ENCODE assay signal across 1 cellular context in genomic region chr19:12784871-12785430, GRCh38.
TF ChIP-seq lines count a peak whose summit lies in the region.

No MANE protein-coding gene starts in this region.

TF ChIP-seq in K562, 482 proteins besides CTCF, POLR2A, EP300 and RAD21 (continued from another document and continues in another):
- no peak; the same call in 1 of the 2 replicates for TF ChIP-seq HINFP (tag; conservative IDR thresholded peaks at IDR 0.05; ENCODE audit: low read depth)
- TF ChIP-seq ILK (tag; IDR thresholded peaks at IDR 0.05; ENCODE audit: borderline replicate concordance, low read depth): no peak
- no peak for TF ChIP-seq ZNF431 (CRISPR knock-in tag; IDR thresholded peaks at IDR 0.05)
- no peak for TF ChIP-seq L3MBTL2 (IDR thresholded peaks at IDR 0.05)
- TF ChIP-seq ESRRB (CRISPR knock-in tag; IDR thresholded peaks at IDR 0.05; ENCODE audit: borderline replicate concordance): no peak
- TF ChIP-seq, protein P1, sequence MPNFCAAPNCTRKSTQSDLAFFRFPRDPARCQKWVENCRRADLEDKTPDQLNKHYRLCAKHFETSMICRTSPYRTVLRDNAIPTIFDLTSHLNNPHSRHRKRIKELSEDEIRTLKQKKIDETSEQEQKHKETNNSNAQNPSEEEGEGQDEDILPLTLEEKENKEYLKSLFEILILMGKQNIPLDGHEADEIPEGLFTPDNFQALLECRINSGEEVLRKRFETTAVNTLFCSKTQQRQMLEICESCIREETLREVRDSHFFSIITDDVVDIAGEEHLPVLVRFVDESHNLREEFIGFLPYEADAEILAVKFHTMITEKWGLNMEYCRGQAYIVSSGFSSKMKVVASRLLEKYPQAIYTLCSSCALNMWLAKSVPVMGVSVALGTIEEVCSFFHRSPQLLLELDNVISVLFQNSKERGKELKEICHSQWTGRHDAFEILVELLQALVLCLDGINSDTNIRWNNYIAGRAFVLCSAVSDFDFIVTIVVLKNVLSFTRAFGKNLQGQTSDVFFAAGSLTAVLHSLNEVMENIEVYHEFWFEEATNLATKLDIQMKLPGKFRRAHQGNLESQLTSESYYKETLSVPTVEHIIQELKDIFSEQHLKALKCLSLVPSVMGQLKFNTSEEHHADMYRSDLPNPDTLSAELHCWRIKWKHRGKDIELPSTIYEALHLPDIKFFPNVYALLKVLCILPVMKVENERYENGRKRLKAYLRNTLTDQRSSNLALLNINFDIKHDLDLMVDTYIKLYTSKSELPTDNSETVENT (CRISPR knock-in tag; IDR thresholded peaks at IDR 0.05): no peak
- TF ChIP-seq HDAC1 (IDR thresholded peaks at IDR 0.05): no peak
- TF ChIP-seq, protein P2, sequence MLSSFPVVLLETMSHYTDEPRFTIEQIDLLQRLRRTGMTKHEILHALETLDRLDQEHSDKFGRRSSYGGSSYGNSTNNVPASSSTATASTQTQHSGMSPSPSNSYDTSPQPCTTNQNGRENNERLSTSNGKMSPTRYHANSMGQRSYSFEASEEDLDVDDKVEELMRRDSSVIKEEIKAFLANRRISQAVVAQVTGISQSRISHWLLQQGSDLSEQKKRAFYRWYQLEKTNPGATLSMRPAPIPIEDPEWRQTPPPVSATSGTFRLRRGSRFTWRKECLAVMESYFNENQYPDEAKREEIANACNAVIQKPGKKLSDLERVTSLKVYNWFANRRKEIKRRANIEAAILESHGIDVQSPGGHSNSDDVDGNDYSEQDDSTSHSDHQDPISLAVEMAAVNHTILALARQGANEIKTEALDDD (IDR thresholded peaks at IDR 0.05): no peak
- TF ChIP-seq NFIX (CRISPR knock-in tag; IDR thresholded peaks at IDR 0.05; ENCODE audit: low read depth): no peak
- no peak for TF ChIP-seq RBM34 (IDR thresholded peaks at IDR 0.05; ENCODE audit: borderline replicate concordance, insufficient read depth, low read length)
- TF ChIP-seq, protein P3, sequence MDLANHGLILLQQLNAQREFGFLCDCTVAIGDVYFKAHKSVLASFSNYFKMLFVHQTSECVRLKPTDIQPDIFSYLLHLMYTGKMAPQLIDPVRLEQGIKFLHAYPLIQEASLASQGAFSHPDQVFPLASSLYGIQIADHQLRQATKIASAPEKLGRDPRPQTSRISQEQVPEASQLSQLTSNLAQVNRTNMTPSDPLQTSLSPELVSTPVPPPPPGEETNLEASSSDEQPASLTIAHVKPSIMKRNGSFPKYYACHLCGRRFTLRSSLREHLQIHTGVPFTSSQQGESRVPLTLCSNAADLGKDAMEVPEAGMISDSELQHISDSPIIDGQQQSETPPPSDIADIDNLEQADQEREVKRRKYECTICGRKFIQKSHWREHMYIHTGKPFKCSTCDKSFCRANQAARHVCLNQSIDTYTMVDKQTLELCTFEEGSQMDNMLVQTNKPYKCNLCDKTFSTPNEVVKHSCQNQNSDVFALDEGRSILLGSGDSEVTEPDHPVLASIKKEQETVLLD (IDR thresholded peaks at IDR 0.05): 0 out of 2 replicates have a peak, but pooled peaks have one; percentile 7
- TF ChIP-seq ZBTB12 (CRISPR knock-in tag; IDR thresholded peaks at IDR 0.05): no peak
- TF ChIP-seq NKRF (IDR thresholded peaks at IDR 0.05; ENCODE audit: borderline replicate concordance): peak; percentile 35; the same call in 1 of the 2 replicates
- TF ChIP-seq GATAD2B (IDR thresholded peaks at IDR 0.05; ENCODE audit: borderline replicate concordance): no peak
- TF ChIP-seq TCFL5 (CRISPR knock-in tag; conservative IDR thresholded peaks at IDR 0.05): no peak
- TF ChIP-seq, protein P4, sequence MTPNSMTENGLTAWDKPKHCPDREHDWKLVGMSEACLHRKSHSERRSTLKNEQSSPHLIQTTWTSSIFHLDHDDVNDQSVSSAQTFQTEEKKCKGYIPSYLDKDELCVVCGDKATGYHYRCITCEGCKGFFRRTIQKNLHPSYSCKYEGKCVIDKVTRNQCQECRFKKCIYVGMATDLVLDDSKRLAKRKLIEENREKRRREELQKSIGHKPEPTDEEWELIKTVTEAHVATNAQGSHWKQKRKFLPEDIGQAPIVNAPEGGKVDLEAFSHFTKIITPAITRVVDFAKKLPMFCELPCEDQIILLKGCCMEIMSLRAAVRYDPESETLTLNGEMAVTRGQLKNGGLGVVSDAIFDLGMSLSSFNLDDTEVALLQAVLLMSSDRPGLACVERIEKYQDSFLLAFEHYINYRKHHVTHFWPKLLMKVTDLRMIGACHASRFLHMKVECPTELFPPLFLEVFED (CRISPR knock-in tag; conservative IDR thresholded peaks at IDR 0.05): peak; percentile 90
- TF ChIP-seq CBFB (CRISPR knock-in tag; IDR thresholded peaks at IDR 0.05): no peak
- no peak for TF ChIP-seq SRSF1 (IDR thresholded peaks at IDR 0.05; ENCODE audit: low read depth, low read length)
- no peak for TF ChIP-seq POLR3A (IDR thresholded peaks at IDR 0.05; ENCODE audit: borderline replicate concordance, extremely low read depth, insufficient read depth, insufficient read length)
- TF ChIP-seq LARP7 (IDR thresholded peaks at IDR 0.05): peak; percentile 75; the same call in 1 of the 2 replicates
- no peak for TF ChIP-seq DMBX1 (CRISPR knock-in tag; IDR thresholded peaks at IDR 0.05; ENCODE audit: borderline replicate concordance)
- TF ChIP-seq ELK3 (CRISPR knock-in tag; IDR thresholded peaks at IDR 0.05): no peak
- no peak for TF ChIP-seq DLX4 (CRISPR knock-in tag; IDR thresholded peaks at IDR 0.05)
- 0 out of 2 replicates have a peak, but pooled peaks have one; percentile 6 for TF ChIP-seq ZKSCAN8 (CRISPR knock-in tag; IDR thresholded peaks at IDR 0.05)
- no peak for TF ChIP-seq KLF6 (CRISPR knock-in tag; IDR thresholded peaks at IDR 0.05; ENCODE audit: borderline replicate concordance)
- no peak for TF ChIP-seq ZNF586 (CRISPR knock-in tag; conservative IDR thresholded peaks at IDR 0.05)
- TF ChIP-seq CREM (IDR thresholded peaks at IDR 0.05; ENCODE audit: low read depth): no peak
- TF ChIP-seq ZNF384 (IDR thresholded peaks at IDR 0.05; ENCODE audit: low read depth, low read length): no peak
- TF ChIP-seq OTX1 (CRISPR knock-in tag; IDR thresholded peaks at IDR 0.05): peak; percentile 77; the same call in 1 of the 2 replicates
- TF ChIP-seq, protein P5, sequence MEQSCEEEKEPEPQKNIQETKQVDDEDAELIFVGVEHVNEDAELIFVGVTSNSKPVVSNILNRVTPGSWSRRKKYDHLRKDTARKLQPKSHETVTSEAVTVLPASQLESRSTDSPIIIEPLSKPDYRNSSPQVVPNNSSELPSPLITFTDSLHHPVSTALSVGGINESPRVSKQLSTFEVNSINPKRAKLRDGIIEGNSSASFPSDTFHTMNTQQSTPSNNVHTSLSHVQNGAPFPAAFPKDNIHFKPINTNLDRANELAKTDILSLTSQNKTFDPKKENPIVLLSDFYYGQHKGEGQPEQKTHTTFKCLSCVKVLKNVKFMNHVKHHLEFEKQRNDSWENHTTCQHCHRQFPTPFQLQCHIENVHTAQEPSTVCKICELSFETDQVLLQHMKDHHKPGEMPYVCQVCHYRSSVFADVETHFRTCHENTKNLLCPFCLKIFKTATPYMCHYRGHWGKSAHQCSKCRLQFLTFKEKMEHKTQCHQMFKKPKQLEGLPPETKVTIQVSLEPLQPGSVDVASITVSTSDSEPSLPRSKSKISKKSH (CRISPR knock-in tag; IDR thresholded peaks at IDR 0.05): no peak
- no peak for TF ChIP-seq ATF1 (CRISPR knock-in tag; IDR thresholded peaks at IDR 0.05)
- 0 out of 2 replicates have a peak, but pooled peaks have one; percentile 30 for TF ChIP-seq ATF1 (tag; IDR thresholded peaks at IDR 0.05)
- peak; percentile 56; the same call in 1 of the 2 replicates for TF ChIP-seq SMARCA5 (IDR thresholded peaks at IDR 0.05)
- TF ChIP-seq CSDE1 (IDR thresholded peaks at IDR 0.05): no peak
- no peak; the same call in 1 of the 2 replicates for TF ChIP-seq GATA2 (CRISPR knock-in tag; IDR thresholded peaks at IDR 0.05)
- TF ChIP-seq ZNF740 (CRISPR knock-in tag; IDR thresholded peaks at IDR 0.05): no peak
- 0 out of 4 replicates have a peak, but pooled peaks of 1 of the 2 experiments have one; percentile 29 for TF ChIP-seq ZNF740 (tag; IDR thresholded peaks at IDR 0.05)
- TF ChIP-seq SMARCE1 (IDR thresholded peaks at IDR 0.05): no peak
- no peak for TF ChIP-seq U2AF2 (optimal IDR thresholded peaks at IDR 0.05; ENCODE audit: low read depth, low read length)
- TF ChIP-seq, protein P6, sequence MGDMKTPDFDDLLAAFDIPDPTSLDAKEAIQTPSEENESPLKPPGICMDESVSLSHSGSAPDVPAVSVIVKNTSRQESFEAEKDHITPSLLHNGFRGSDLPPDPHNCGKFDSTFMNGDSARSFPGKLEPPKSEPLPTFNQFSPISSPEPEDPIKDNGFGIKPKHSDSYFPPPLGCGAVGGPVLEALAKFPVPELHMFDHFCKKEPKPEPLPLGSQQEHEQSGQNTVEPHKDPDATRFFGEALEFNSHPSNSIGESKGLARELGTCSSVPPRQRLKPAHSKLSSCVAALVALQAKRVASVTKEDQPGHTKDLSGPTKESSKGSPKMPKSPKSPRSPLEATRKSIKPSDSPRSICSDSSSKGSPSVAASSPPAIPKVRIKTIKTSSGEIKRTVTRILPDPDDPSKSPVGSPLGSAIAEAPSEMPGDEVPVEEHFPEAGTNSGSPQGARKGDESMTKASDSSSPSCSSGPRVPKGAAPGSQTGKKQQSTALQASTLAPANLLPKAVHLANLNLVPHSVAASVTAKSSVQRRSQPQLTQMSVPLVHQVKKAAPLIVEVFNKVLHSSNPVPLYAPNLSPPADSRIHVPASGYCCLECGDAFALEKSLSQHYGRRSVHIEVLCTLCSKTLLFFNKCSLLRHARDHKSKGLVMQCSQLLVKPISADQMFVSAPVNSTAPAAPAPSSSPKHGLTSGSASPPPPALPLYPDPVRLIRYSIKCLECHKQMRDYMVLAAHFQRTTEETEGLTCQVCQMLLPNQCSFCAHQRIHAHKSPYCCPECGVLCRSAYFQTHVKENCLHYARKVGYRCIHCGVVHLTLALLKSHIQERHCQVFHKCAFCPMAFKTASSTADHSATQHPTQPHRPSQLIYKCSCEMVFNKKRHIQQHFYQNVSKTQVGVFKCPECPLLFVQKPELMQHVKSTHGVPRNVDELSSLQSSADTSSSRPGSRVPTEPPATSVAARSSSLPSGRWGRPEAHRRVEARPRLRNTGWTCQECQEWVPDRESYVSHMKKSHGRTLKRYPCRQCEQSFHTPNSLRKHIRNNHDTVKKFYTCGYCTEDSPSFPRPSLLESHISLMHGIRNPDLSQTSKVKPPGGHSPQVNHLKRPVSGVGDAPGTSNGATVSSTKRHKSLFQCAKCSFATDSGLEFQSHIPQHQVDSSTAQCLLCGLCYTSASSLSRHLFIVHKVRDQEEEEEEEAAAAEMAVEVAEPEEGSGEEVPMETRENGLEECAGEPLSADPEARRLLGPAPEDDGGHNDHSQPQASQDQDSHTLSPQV (IDR thresholded peaks at IDR 0.05): peak; percentile 30; the same call in 1 of the 2 replicates
- no peak for TF ChIP-seq FOS (IDR thresholded peaks at IDR 0.05; ENCODE audit: extremely low read depth, insufficient read length)
- no peak for TF ChIP-seq RB1 (IDR thresholded peaks at IDR 0.05; ENCODE audit: low read depth)
- no peak; the same call in 1 of the 2 replicates for TF ChIP-seq GATAD2A (IDR thresholded peaks at IDR 0.05)
- TF ChIP-seq KLF10 (CRISPR knock-in tag; IDR thresholded peaks at IDR 0.05): no peak
